In the genomic region with DNA sequence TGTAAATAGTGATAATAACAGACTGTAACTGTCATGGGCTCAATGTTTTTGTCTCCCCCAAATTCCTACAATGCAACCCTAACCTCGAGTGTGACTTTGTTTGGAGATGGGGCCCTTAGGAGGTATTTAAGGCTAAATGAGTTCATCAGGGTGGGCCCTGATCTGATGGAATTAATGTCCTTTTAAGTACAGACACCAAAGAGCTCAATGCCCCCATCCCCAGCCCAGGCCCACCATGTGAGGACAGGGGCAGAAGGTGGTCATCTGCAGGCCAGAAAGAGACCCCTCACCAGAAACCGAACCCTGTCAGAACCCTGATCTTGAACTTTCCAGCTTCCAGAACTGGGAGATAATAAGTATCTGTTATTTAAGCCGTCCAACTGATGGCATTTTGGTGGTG, we compare ENCODE assay signal across 9 cellular contexts.
DNase-seq lines count a peak whose midpoint lies in the region; ATAC-seq and TF ChIP-seq lines count a peak whose summit lies in the region.
"Had no signal": no experiment of that assay in that cellular context is flagged by ENCODE, and none has a peak within 500 bp of the region (broad histone marks: within the 10 kb centered on the region; RNA-seq: fewer than 3 reads in every experiment).

No MANE protein-coding gene starts in this region.

- no peaks in the 10 kb centered on the region for H3K9me3 ChIP-seq in mucosa of rectum (ENCODE audit: control insufficient read depth in 2 of 2, low read length in 2 of 2)
- H3K9me3 ChIP-seq: BLaER1 had no signal

- peaks cover 21% of the 10 kb centered on the region for H3K36me3 Mint-ChIP-seq in activated naive CD8-positive, alpha-beta T cell treated with anti-CD3 and anti-CD28 coated beads, Interleukin-2, amount 50 U/mL, for 24 hours (ENCODE audit: low read depth)

- H3K4me3 Mint-ChIP-seq in activated naive CD8-positive, alpha-beta T cell treated with anti-CD3 and anti-CD28 coated beads, Interleukin-2, amount 50 U/mL, for 24 hours = peak overlapping the region; percentile 70

- peaks cover 96% of the 10 kb centered on the region for H3K4me1 Mint-ChIP-seq in activated naive CD8-positive, alpha-beta T cell treated with anti-CD3 and anti-CD28 coated beads, Interleukin-2, amount 50 U/mL, for 24 hours

- H3K36me3 ChIP-seq in ACC112 (ENCODE audit: insufficient read depth, low read length) = no peaks in the 10 kb centered on the region
- H3K36me3 ChIP-seq in mucosa of rectum (ENCODE audit: control insufficient read depth in 2 of 2, insufficient read depth in 2 of 2, low read length in 2 of 2) = no peaks in the 10 kb centered on the region

- DNase-seq in activated naive CD8-positive, alpha-beta T cell treated with anti-CD3 and anti-CD28 coated beads, Interleukin-2, amount 50 U/mL, for 24 hours = no peak
- DNase-seq in pons (ENCODE audit: low spot score) = no peak
- DNase-seq in AG08396 (ENCODE audit: low spot score) = no peak

- ATAC-seq in activated naive CD8-positive, alpha-beta T cell treated with anti-CD3 and anti-CD28 coated beads, Interleukin-2, amount 50 U/mL, for 24 hours = no peak
- ATAC-seq in GM21717 (IDR thresholded peaks at IDR 0.05; ENCODE audit: unreplicated experiment) (no peak), HG03442 (IDR thresholded peaks at IDR 0.05; ENCODE audit: unreplicated experiment) (no peak)

- H3K27ac ChIP-seq in ACC112 (ENCODE audit: low read depth, low read length) (peak overlapping the region; percentile 16; the same call in 1 of the 2 replicates), mucosa of rectum (ENCODE audit: low read depth in 2 of 2, low read length in 2 of 2) (peak overlapping the region; percentile 64 to 73)
- H3K27ac ChIP-seq: BLaER1 had no signal

- no peaks in the 10 kb centered on the region for H3K27me3 Mint-ChIP-seq in activated naive CD8-positive, alpha-beta T cell treated with anti-CD3 and anti-CD28 coated beads, Interleukin-2, amount 50 U/mL, for 24 hours

- TF ChIP-seq POLR2A in GM19193 (IDR thresholded peaks at IDR 0.05; ENCODE audit: extremely low read depth, insufficient read depth, insufficient read length) = peak; percentile 13

- peaks cover 7% of the 10 kb centered on the region for H3K9me3 Mint-ChIP-seq in activated naive CD8-positive, alpha-beta T cell treated with anti-CD3 and anti-CD28 coated beads, Interleukin-2, amount 50 U/mL, for 24 hours

- no peak overlapping the region for H3K9ac ChIP-seq in mucosa of rectum (ENCODE audit: low read depth in 1 of 2, low read length in 2 of 2)
- H3K9ac ChIP-seq: BLaER1 had no signal

- H3K27me3 ChIP-seq in ACC112 (ENCODE audit: insufficient read depth, low read length) = no peaks in the 10 kb centered on the region
- no peaks in the 10 kb centered on the region for H3K27me3 ChIP-seq in mucosa of rectum (ENCODE audit: control insufficient read depth in 2 of 2, insufficient read depth in 2 of 2, low read length in 2 of 2)
- H3K27me3 ChIP-seq: BLaER1 had no signal

- H3K4me1 ChIP-seq in ACC112 (ENCODE audit: control insufficient read depth, insufficient read depth, low read length, unreplicated experiment) (peaks cover 46% of the 10 kb centered on the region), mucosa of rectum (ENCODE audit: control insufficient read depth in 2 of 2, insufficient read depth in 2 of 2, low read length in 2 of 2) (peaks cover 0 to 3% of the 10 kb centered on the region in 2 donors)

- H3K79me2 ChIP-seq in ACC112 (ENCODE audit: control insufficient read depth, insufficient read depth, low read length, unreplicated experiment) = peaks cover 38% of the 10 kb centered on the region

- no peak overlapping the region for H3K4me3 ChIP-seq in ACC112 (ENCODE audit: low read depth, low read length)
- H3K4me3 ChIP-seq in mucosa of rectum (ENCODE audit: low read length in 2 of 2) = no peak overlapping the region
- H3K4me3 ChIP-seq: BLaER1 had no signal

- peak overlapping the region; percentile 97 for H3K27ac Mint-ChIP-seq in activated naive CD8-positive, alpha-beta T cell treated with anti-CD3 and anti-CD28 coated beads, Interleukin-2, amount 50 U/mL, for 24 hours

- H2AFZ ChIP-seq in ACC112 (ENCODE audit: low read length, unreplicated experiment) = no peak overlapping the region
